Comparison of ENCODE assay signal across 11 cellular contexts in genomic region chr5:14269395-14269794, GRCh38.
DNase-seq lines count a peak whose midpoint lies in the region; FAIRE-seq and TF ChIP-seq lines count a peak whose summit lies in the region.
"Had no signal": no experiment of that assay in that cellular context is flagged by ENCODE, and none has a peak within 500 bp of the region (broad histone marks: within the 10 kb centered on the region; RNA-seq: fewer than 3 reads in every experiment).

No MANE protein-coding gene starts in this region.

- H3K4me1 Mint-ChIP-seq in Calu3 (ENCODE audit: low read depth, unreplicated experiment) (peaks cover 67% of the 10 kb centered on the region), osteocyte (ENCODE audit: unreplicated experiment) (peaks cover 67% of the 10 kb centered on the region)
- H3K4me1 Mint-ChIP-seq: activated T-helper 17 cell treated with anti-CD3 and anti-CD28 coated beads, Interleukin-2, amount 50 U/mL, for 72 hours had no signal

- H3K27ac Mint-ChIP-seq in Calu3 (ENCODE audit: unreplicated experiment): peak overlapping the region; percentile 56
- peak overlapping the region; percentile 94 for H3K27ac Mint-ChIP-seq in osteocyte (ENCODE audit: unreplicated experiment)
- H3K27ac Mint-ChIP-seq: activated T-helper 17 cell treated with anti-CD3 and anti-CD28 coated beads, Interleukin-2, amount 50 U/mL, for 72 hours had no signal

- no peak for TF ChIP-seq CTCF in Calu3 (IDR thresholded peaks at IDR 0.05; ENCODE audit: unreplicated experiment)
- no peak for TF ChIP-seq CTCF in endothelial cell of umbilical vein (IDR thresholded peaks at IDR 0.05; ENCODE audit: extremely low read depth in 1 of 2, insufficient read depth in 1 of 2, low read depth in 1 of 2, low read length in 2 of 2)
- TF ChIP-seq CTCF in osteocyte (IDR thresholded peaks at IDR 0.05): no peak

- dilution Hi-C loops in endothelial cell of umbilical vein (cut with MboI; ENCODE audit: extremely low pct_ligation_motif_present, low sequenced_read_pairs): loop anchor here (25.0 kb wide), 1 partner anchor 132 kb away; the partner anchor contains the start of gene TRIO

- H3K4me3 ChIP-seq in endothelial cell of umbilical vein (replicated peaks in 1 of 3; ENCODE audit: insufficient read depth in 1 of 3, low read depth in 1 of 3, low read length in 3 of 3): no peak overlapping the region

- H3K27ac ChIP-seq in endothelial cell of umbilical vein (ENCODE audit: insufficient read depth, low read depth, low read length): peak overlapping the region; percentile 76
- H3K27ac ChIP-seq: WERI-Rb-1 had no signal

- H3K27me3 Mint-ChIP-seq in Calu3 (ENCODE audit: unreplicated experiment): no peaks in the 10 kb centered on the region
- H3K27me3 Mint-ChIP-seq in osteocyte (ENCODE audit: unreplicated experiment): no peaks in the 10 kb centered on the region

- POLR2A ChIA-PET in endothelial cell of umbilical vein (lab: Charles Lee): interaction anchor here (1.0 to 1.5 kb wide), 3 partner anchors 52 to 127 kb away, joined by 3 read pairs; no protein-coding TSS in a partner anchor

- H4K20me1 ChIP-seq in endothelial cell of umbilical vein (replicated peaks; ENCODE audit: control insufficient read depth, extremely low read depth, insufficient read depth, low read length): no peaks in the 10 kb centered on the region

- no peak overlapping the region for H3K4me3 Mint-ChIP-seq in Calu3 (ENCODE audit: low read depth, unreplicated experiment)
- no peak overlapping the region for H3K4me3 Mint-ChIP-seq in osteocyte (ENCODE audit: unreplicated experiment)
- H3K4me3 Mint-ChIP-seq: activated T-helper 17 cell treated with anti-CD3 and anti-CD28 coated beads, Interleukin-2, amount 50 U/mL, for 72 hours had no signal

- no peak overlapping the region for H2AFZ ChIP-seq in endothelial cell of umbilical vein (ENCODE audit: low read depth, low read length)

- H3K36me3 ChIP-seq in endothelial cell of umbilical vein (ENCODE audit: control insufficient read depth in 2 of 2, extremely low read depth in 1 of 2, insufficient read depth in 2 of 2, low read length in 2 of 2): peaks cover 0 to 5% of the 10 kb centered on the region in 2 experiments
- H3K36me3 ChIP-seq: WERI-Rb-1 had no signal

- peak overlapping the region; percentile 40 for H3K9ac ChIP-seq in endothelial cell of umbilical vein (replicated peaks; ENCODE audit: extremely low read depth, insufficient read depth, low read length)

- BruUV-seq in Calu3 (replicated peaks; lab: Mats Ljungman, UMichigan) (no TSS peak), endothelial cell of umbilical vein (replicated peaks; lab: Mats Ljungman, UMichigan) (no TSS peak)

- no peak for TF ChIP-seq POLR2A in endothelial cell of umbilical vein (IDR thresholded peaks at IDR 0.05; ENCODE audit: low read depth, low read length)

- H3K9me3 ChIP-seq in endothelial cell of umbilical vein (replicated peaks; ENCODE audit: control insufficient read depth, insufficient read depth, low read length): no peaks in the 10 kb centered on the region

- peak overlapping the region; percentile 13 for H3K4me2 ChIP-seq in endothelial cell of umbilical vein (ENCODE audit: insufficient read depth, low read length)

- peaks cover 23% of the 10 kb centered on the region for H3K36me3 Mint-ChIP-seq in Calu3 (ENCODE audit: insufficient read depth, unreplicated experiment)
- peaks cover 4% of the 10 kb centered on the region for H3K36me3 Mint-ChIP-seq in osteocyte (ENCODE audit: unreplicated experiment)

- H3K27me3 ChIP-seq in endothelial cell of umbilical vein (ENCODE audit: control insufficient read depth in 2 of 2, insufficient read depth in 2 of 2, low read length in 2 of 2): no peaks in the 10 kb centered on the region

- peaks cover 92% of the 10 kb centered on the region for H3K79me2 ChIP-seq in endothelial cell of umbilical vein (ENCODE audit: control insufficient read depth, insufficient read depth, low read length)

- H3K9me3 Mint-ChIP-seq in Calu3 (ENCODE audit: low read depth, unreplicated experiment): no peaks in the 10 kb centered on the region
- no peaks in the 10 kb centered on the region for H3K9me3 Mint-ChIP-seq in osteocyte (ENCODE audit: unreplicated experiment)
- H3K9me3 Mint-ChIP-seq: activated T-helper 17 cell treated with anti-CD3 and anti-CD28 coated beads, Interleukin-2, amount 50 U/mL, for 72 hours had no signal

- no peaks in the 10 kb centered on the region for H3K9me1 ChIP-seq in endothelial cell of umbilical vein (replicated peaks; ENCODE audit: control insufficient read depth, extremely low read depth, insufficient read depth, low read length)

- no peak for FAIRE-seq in endothelial cell of umbilical vein (lab: Jason Lieb, UNC)

- intact Hi-C loops in Calu3 (cut with micrococcal nuclease; ENCODE audit: unreplicated experiment) (loop anchor here (2.0 to 5.0 kb wide), 2 partner anchors 57 to 281 kb away; no protein-coding TSS in a partner anchor), endothelial cell of umbilical vein (cut with micrococcal nuclease) (no loop called here)

- peaks cover 61% of the 10 kb centered on the region for H3K4me1 ChIP-seq in endothelial cell of umbilical vein (ENCODE audit: control insufficient read depth, extremely low read depth, insufficient read depth, low read length)

- DNase-seq in Calu3: no peak
- peak; percentile 65 for DNase-seq in NCI-H2081 treated with DMSO at 0.1 percent for 48 hours (lab: John Stamatoyannopoulos, UW)
- no peak for DNase-seq in endothelial cell of umbilical vein (ENCODE audit: low read depth, low spot score)
- no peak for DNase-seq in osteocyte (ENCODE audit: extremely low spot score, unreplicated experiment)
- DNase-seq in cerebellar cortex (ENCODE audit: low spot score): no peak
- no peak for DNase-seq in A172 (ENCODE audit: low spot score)
- DNase-seq in cortex of kidney (lab: John Stamatoyannopoulos, UW): no peak
- DNase-seq in NCI-H1694 treated with DMSO at 0.1 percent for 48 hours (lab: John Stamatoyannopoulos, UW): no peak
- DNase-seq: effector CD8-positive, alpha-beta T cell had no signal

- CTCF ChIA-PET in Calu3 (lab: Charles Lee): interaction anchor here (1.7 kb wide), 1 partner anchor 293 kb away, joined by 5 read pairs; no protein-coding TSS in a partner anchor
- CTCF ChIA-PET in endothelial cell of umbilical vein (lab: Charles Lee): interaction anchor here (0.7 to 3.5 kb wide), 21 partner anchors 9 to 160 kb away, joined by 3 to 38 read pairs (median 9); partner anchors contain the start of gene TRIO

TF ChIP-seq in endothelial cell of umbilical vein, 7 proteins besides CTCF, POLR2A, EP300 and RAD21:
- TF ChIP-seq GATA2 (IDR thresholded peaks at IDR 0.05; ENCODE audit: insufficient read depth, insufficient read length, low read depth, low read length) (no peak), MYC (IDR thresholded peaks at IDR 0.05; ENCODE audit: low read depth, low read length) (no peak), POLR2AphosphoS5 (IDR thresholded peaks at IDR 0.05; ENCODE audit: insufficient read depth, low read depth, low read length) (no peak), EZH2 (IDR thresholded peaks at IDR 0.05; ENCODE audit: borderline replicate concordance, low read depth, low read length, severe bottlenecking) (no peak), JUN (IDR thresholded peaks at IDR 0.05; ENCODE audit: borderline replicate concordance, insufficient read depth, insufficient read length, low read depth) (no peak), FOS (IDR thresholded peaks at IDR 0.05; ENCODE audit: borderline replicate concordance, insufficient read depth, low read length) (no peak), MAX (IDR thresholded peaks at IDR 0.05; ENCODE audit: insufficient read depth, insufficient read length) (no peak)
